ENCODE assay signal across 17 cellular contexts in genomic region chr19:16319466-16319865, GRCh38. TPM values are rescaled to one million over a fixed set of nuclear protein-coding genes. Genes with fewer than 3 reads are reported as not detected.
A peak's percentile ranks its signal among the peaks of the same experiment; 100 is the strongest.
DNase-seq lines count a peak whose midpoint lies in the region; ATAC-seq and TF ChIP-seq lines count a peak whose summit lies in the region.
"Had no signal": no experiment of that assay in that cellular context is flagged by ENCODE, and none has a peak within 500 bp of the region (broad histone marks: within the 10 kb centered on the region; RNA-seq: fewer than 3 reads in every experiment).

No MANE protein-coding gene starts in this region.

- H2AFZ ChIP-seq in Loucy (ENCODE audit: low read length) = no peak overlapping the region

- H3K9ac ChIP-seq in Loucy (ENCODE audit: low read depth, low read length, poor library complexity, severe bottlenecking) = no peak overlapping the region
- H3K9ac ChIP-seq: SK-N-SH had no signal

- no peaks in the 10 kb centered on the region for H3K79me2 ChIP-seq in Loucy (ENCODE audit: insufficient read depth, low read length)

- H3K27me3 ChIP-seq in Loucy (ENCODE audit: insufficient read depth, low read length, poor library complexity, severe bottlenecking) (peaks cover 5% of the 10 kb centered on the region), BE2C (peaks cover 48% of the 10 kb centered on the region)
- H3K27me3 ChIP-seq: body of pancreas had no signal

- ATAC-seq in HG02885 (IDR thresholded peaks at IDR 0.05; ENCODE audit: poor library complexity, unreplicated experiment) = no peak
- ATAC-seq: body of pancreas, foreskin keratinocyte had no signal

- H3K27me3 Mint-ChIP-seq in activated naive CD4-positive, alpha-beta T cell treated with anti-CD3 and anti-CD28 coated beads for 36 hours (ENCODE audit: low read depth) = no peaks in the 10 kb centered on the region

- no peaks in the 10 kb centered on the region for H3K36me3 Mint-ChIP-seq in activated naive CD4-positive, alpha-beta T cell treated with anti-CD3 and anti-CD28 coated beads for 36 hours (ENCODE audit: low read depth)

- H3F3A ChIP-seq in Loucy (ENCODE audit: low read depth) = no peaks in the 10 kb centered on the region

- CTCF ChIA-PET in activated naive CD4-positive, alpha-beta T cell treated with anti-CD3 and anti-CD28 coated beads for 36 hours (lab: Charles Lee) = no interaction called here

- H3K4me2 ChIP-seq in Loucy (ENCODE audit: low read depth, low read length, poor library complexity, severe bottlenecking) = peak overlapping the region; percentile 32
- H3K4me2 ChIP-seq: SK-N-SH, smooth muscle cell had no signal

- H3K36me3 ChIP-seq in Loucy (ENCODE audit: insufficient read depth, low read length) (no peaks in the 10 kb centered on the region), BE2C (no peaks in the 10 kb centered on the region)

- H3K4me3 ChIP-seq in Loucy (ENCODE audit: low read length, poor library complexity, severe bottlenecking) (no peak overlapping the region), astrocyte of the spinal cord (ENCODE audit: low read depth, low read length) (no peak overlapping the region), skeletal muscle cell (ENCODE audit: low read depth, low read length) (no peak overlapping the region), BE2C (ENCODE audit: low read depth, low read length) (no peak overlapping the region)
- H3K4me3 ChIP-seq: body of pancreas, smooth muscle cell had no signal

- TF ChIP-seq CTCF in Loucy (conservative IDR thresholded peaks at IDR 0.05; ENCODE audit: low read length) (no peak), astrocyte of the spinal cord (IDR thresholded peaks at IDR 0.05; ENCODE audit: low read depth, low read length) (no peak), BE2C (IDR thresholded peaks at IDR 0.05; ENCODE audit: low read depth, low read length) (no peak)

- in situ Hi-C loops in astrocyte of the spinal cord (cut with HindIII; ENCODE audit: low sequenced_read_pairs) = no loop called here

- H3K9me3 ChIP-seq in Loucy (ENCODE audit: insufficient read depth, low read depth, low read length) = no peaks in the 10 kb centered on the region
- no peaks in the 10 kb centered on the region for H3K9me3 ChIP-seq in BE2C
- H3K9me3 ChIP-seq: body of pancreas, SK-N-SH had no signal

- H4K20me1 ChIP-seq in Loucy (ENCODE audit: insufficient read depth, low read length, poor library complexity, severe bottlenecking) = no peaks in the 10 kb centered on the region

- intact Hi-C loops in activated naive CD4-positive, alpha-beta T cell treated with anti-CD3 and anti-CD28 coated beads for 36 hours (cut with micrococcal nuclease) = no loop called here

- H3K4me1 ChIP-seq in Loucy (ENCODE audit: insufficient read depth, low read length, poor library complexity, severe bottlenecking) (peaks cover 8% of the 10 kb centered on the region), BE2C (no peaks in the 10 kb centered on the region)
- H3K4me1 ChIP-seq: foreskin keratinocyte had no signal

- peaks cover 12% of the 10 kb centered on the region for H3K4me1 Mint-ChIP-seq in activated naive CD4-positive, alpha-beta T cell treated with anti-CD3 and anti-CD28 coated beads for 36 hours (ENCODE audit: low read depth)

- no peaks in the 10 kb centered on the region for H3K9me3 Mint-ChIP-seq in activated naive CD4-positive, alpha-beta T cell treated with anti-CD3 and anti-CD28 coated beads for 36 hours
- H3K9me3 Mint-ChIP-seq: HFFc6 had no signal

- no peak overlapping the region for H3K27ac Mint-ChIP-seq in activated naive CD4-positive, alpha-beta T cell treated with anti-CD3 and anti-CD28 coated beads for 36 hours
- H3K27ac Mint-ChIP-seq: HFFc6 had no signal

- H3K9me2 ChIP-seq in Loucy (replicated peaks; ENCODE audit: low read depth, low read length) = no peaks in the 10 kb centered on the region
- H3K9me2 ChIP-seq: SK-N-SH had no signal

- H3K4me3 Mint-ChIP-seq in activated naive CD4-positive, alpha-beta T cell treated with anti-CD3 and anti-CD28 coated beads for 36 hours = no peak overlapping the region
- H3K4me3 Mint-ChIP-seq: HFFc6 had no signal

- peak; percentile 19 for DNase-seq in activated naive CD4-positive, alpha-beta T cell treated with anti-CD3 and anti-CD28 coated beads for 36 hours
- no peak for DNase-seq in activated naive CD4-positive, alpha-beta T cell treated with anti-CD3 and anti-CD28 coated beads, Interleukin-2, amount 50 U/mL, for 16 hours
- peak; percentile 71 for DNase-seq in astrocyte of the spinal cord (ENCODE audit: low read depth, low spot score)
- DNase-seq in skeletal muscle cell (ENCODE audit: low read depth) = peak; percentile 34
- no peak for DNase-seq in BE2C
- DNase-seq in NCI-H146 (lab: John Stamatoyannopoulos, UW) = no peak
- DNase-seq: activated T-cell treated with anti-CD3 and anti-CD28 coated beads, Interleukin-2, amount 50 U/mL, for 48 hours; body of pancreas; DMS53; foreskin keratinocyte; HFFc6; midbrain; NCI-H1092 treated with DMSO at 0.1 percent for 48 hours; SK-N-SH had no signal

RNA-seq across cellular contexts. Expression of gene KLF2, which starts 5.2 kb away (rescaled TPM):
- under 1 TPM; 0.22 to 0.69 TPM for total RNA-seq in activated naive CD4-positive, alpha-beta T cell treated with anti-CD3 and anti-CD28 coated beads for 36 hours
- polyA plus RNA-seq in BE2C (2012; ENCODE audit: insufficient read depth, insufficient read length, low read depth) = 11.1 TPM

Comparison
In these comparisons a context has a peak if more than half of its experiments do, and no peak if none do; other contexts are left out.
1. DNase-seq: peak in activated naive CD4-positive, alpha-beta T cell treated with anti-CD3 and anti-CD28 coated beads for 36 hours (single experiment), astrocyte of the spinal cord (single experiment) and skeletal muscle cell (single experiment); none in activated naive CD4-positive, alpha-beta T cell treated with anti-CD3 and anti-CD28 coated beads, Interleukin-2, amount 50 U/mL, for 16 hours (single experiment), BE2C (single experiment) and NCI-H146 (single experiment).